23 cellular contexts compared by ENCODE assay signal in genomic region chrX:94977562-94977961, GRCh38.
"Had no signal": no experiment of that assay in that cellular context is flagged by ENCODE, and none has a peak within 500 bp of the region (broad histone marks: within the 10 kb centered on the region; RNA-seq: fewer than 3 reads in every experiment).

No MANE protein-coding gene starts in this region.

- H3K4me2 ChIP-seq: PC-9 had no signal

- H3K9me3 ChIP-seq: ascending aorta, body of pancreas had no signal

- H3K4me3 ChIP-seq: ascending aorta, body of pancreas, PC-9 had no signal

- H3K27ac ChIP-seq: ascending aorta, body of pancreas, PC-9 had no signal

- DNase-seq: activated B cell treated with CpG ODN at 0.5 μM for 24 hours; activated CD4-positive, alpha-beta T cell treated with anti-CD3 and anti-CD28 coated beads for 1 hour; activated CD4-positive, alpha-beta T cell treated with anti-CD3 and anti-CD28 coated beads, Interleukin-2, amount 10 ng/mL, durations not matched to agents 24 days and 14 days; activated CD4-positive, alpha-beta T cell treated with anti-CD3 and anti-CD28 coated beads, Interleukin-2, amount 50 U/mL, for 48 hours; activated CD8-positive, alpha-beta memory T cell treated with anti-CD3 and anti-CD28 coated beads, Interleukin-2, amount 10 ng/mL, durations not matched to agents 7 days and 5 days; activated effector memory CD4-positive, alpha-beta T cell treated with Interleukin-2 at 50 U/mL for 16 hours; activated naive CD4-positive, alpha-beta T cell; activated naive CD8-positive, alpha-beta T cell treated with anti-CD3 and anti-CD28 coated beads, Interleukin-2, amount 50 U/mL, for 24 hours; activated T-cell treated with anti-CD3 and anti-CD28 coated beads, Interleukin-2, amount 50 U/mL, for 24 hours; amniotic stem cell; central memory CD4-positive, alpha-beta T cell; Kasumi-1; NCI-H1105 treated with DMSO at 0.1 percent for 48 hours; NCI-H1930; NCI-H2171 treated with DMSO at 0.1 percent for 48 hours; NCI-H226; NCI-H510A treated with DMSO at 0.1 percent for 48 hours; PC-9; SHP77 treated with DMSO at 0.1 percent for 48 hours had no signal

- H3K27me3 ChIP-seq: ascending aorta, body of pancreas had no signal

- ATAC-seq: activated CD8-positive, alpha-beta memory T cell treated with anti-CD3 and anti-CD28 coated beads, Interleukin-2, amount 10 ng/mL, durations not matched to agents 7 days and 5 days; activated naive CD4-positive, alpha-beta T cell treated with anti-CD3 and anti-CD28 coated beads, Interleukin-2, amount 50 U/mL, for 72 hours; activated naive CD8-positive, alpha-beta T cell treated with anti-CD3 and anti-CD28 coated beads, Interleukin-2, amount 50 U/mL, for 24 hours; body of pancreas had no signal

- H3K36me3 ChIP-seq: ascending aorta had no signal

- FAIRE-seq: bronchial epithelial cell had no signal

- H3K4me1 ChIP-seq: ascending aorta, body of pancreas had no signal

- H2AFZ ChIP-seq: PC-9 had no signal
